In the genomic region with DNA sequence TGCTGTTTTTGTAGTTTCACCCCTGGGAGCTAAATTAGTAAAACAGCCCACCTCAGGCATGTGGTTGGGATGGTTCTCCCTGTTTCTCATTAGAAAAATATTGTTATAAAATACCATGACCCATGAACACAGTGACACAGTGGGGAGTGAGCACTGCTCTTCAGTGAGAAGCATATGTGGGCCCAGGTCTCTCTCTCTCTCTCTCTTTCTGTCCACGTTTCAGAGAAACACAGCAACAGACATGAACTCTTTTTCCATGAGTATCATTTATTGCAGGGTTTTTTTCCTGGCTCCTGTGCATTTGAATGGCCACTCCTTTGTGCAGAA, we compare ENCODE assay signal across 17 cellular contexts. TPM values are rescaled to one million over a fixed set of nuclear protein-coding genes. Genes with fewer than 3 reads are reported as not detected.
DNase-seq lines count a peak whose midpoint lies in the region; ATAC-seq and TF ChIP-seq lines count a peak whose summit lies in the region.
"Had no signal": no experiment of that assay in that cellular context is flagged by ENCODE, and none has a peak within 500 bp of the region (broad histone marks: within the 10 kb centered on the region; RNA-seq: fewer than 3 reads in every experiment).

No MANE protein-coding gene starts in this region.

- no peaks in the 10 kb centered on the region for H4K20me1 ChIP-seq in OCI-LY3 (ENCODE audit: insufficient read depth, low read length)

- H3K9me3 Mint-ChIP-seq in natural killer cell = no peaks in the 10 kb centered on the region
- H3K9me3 Mint-ChIP-seq in type B pancreatic cell = no peaks in the 10 kb centered on the region
- H3K9me3 Mint-ChIP-seq: activated naive CD8-positive, alpha-beta T cell treated with anti-CD3 and anti-CD28 coated beads for 36 hours; activated T-cell treated with anti-CD3 and anti-CD28 coated beads, Interleukin-2, amount 50 U/mL, for 4 hours; CD4-positive, alpha-beta memory T cell; endodermal cell; stimulated activated naive CD8-positive, alpha-beta T cell treated with anti-CD3 and anti-CD28 coated beads, Interleukin-15, Interleukin-2, amounts not matched to agents 100 ng/mL and 50 ng/mL, for 24 hours had no signal

- H3K4me3 Mint-ChIP-seq in natural killer cell = peak overlapping the region; percentile 77
- peak overlapping the region; percentile 12 for H3K4me3 Mint-ChIP-seq in type B pancreatic cell
- H3K4me3 Mint-ChIP-seq: activated naive CD8-positive, alpha-beta T cell treated with anti-CD3 and anti-CD28 coated beads for 36 hours; activated T-cell treated with anti-CD3 and anti-CD28 coated beads, Interleukin-2, amount 50 U/mL, for 4 hours; endodermal cell; stimulated activated naive CD8-positive, alpha-beta T cell treated with anti-CD3 and anti-CD28 coated beads, Interleukin-15, Interleukin-2, amounts not matched to agents 100 ng/mL and 50 ng/mL, for 24 hours had no signal

- no peaks in the 10 kb centered on the region for H3K9me3 ChIP-seq in OCI-LY3 (ENCODE audit: insufficient read depth, low read length)
- H3K9me3 ChIP-seq: pancreas, SJSA1 had no signal

- no peaks in the 10 kb centered on the region for H3K79me2 ChIP-seq in OCI-LY3 (ENCODE audit: low read length)

- peaks cover 22% of the 10 kb centered on the region for H3K36me3 Mint-ChIP-seq in natural killer cell
- peaks cover 12% of the 10 kb centered on the region for H3K36me3 Mint-ChIP-seq in type B pancreatic cell
- H3K36me3 Mint-ChIP-seq: activated naive CD8-positive, alpha-beta T cell treated with anti-CD3 and anti-CD28 coated beads for 36 hours; CD4-positive, alpha-beta memory T cell had no signal

- no peaks in the 10 kb centered on the region for H3K27me3 ChIP-seq in OCI-LY3 (ENCODE audit: low read depth, low read length)
- H3K27me3 ChIP-seq: foreskin keratinocyte, pancreas, SJSA1 had no signal

- ATAC-seq in natural killer cell = no peak
- ATAC-seq: activated T-cell treated with anti-CD3 and anti-CD28 coated beads, Interleukin-2, amount 50 U/mL, for 4 hours; foreskin keratinocyte had no signal

- H3K4me1 Mint-ChIP-seq in natural killer cell (peaks cover 87 to 88% of the 10 kb centered on the region in 2 donors), type B pancreatic cell (ENCODE audit: unreplicated experiment) (peaks cover 18% of the 10 kb centered on the region)

- H3K4me1 ChIP-seq in OCI-LY3 (ENCODE audit: low read length) = peaks cover 65% of the 10 kb centered on the region
- H3K4me1 ChIP-seq: foreskin keratinocyte, SJSA1 had no signal

- H3K4me2 ChIP-seq in OCI-LY3 (ENCODE audit: low read length) = peak overlapping the region; percentile 93; the same call in 1 of the 2 replicates

- DNase-seq in brain pericyte (ENCODE audit: low read depth, low spot score) (peak; percentile 41), natural killer cell (no peak), type B pancreatic cell (ENCODE audit: extremely low spot score, unreplicated experiment) (no peak), superior temporal gyrus (ENCODE audit: extremely low spot score) (no peak), GF-D8 (lab: John Stamatoyannopoulos, UW) (no peak), NCI-H524 (lab: John Stamatoyannopoulos, UW) (no peak)
- DNase-seq: activated CD4-positive, alpha-beta T cell treated with anti-CD3 and anti-CD28 coated beads, Interleukin-2, amount 50 U/mL, for 48 hours; activated naive CD8-positive, alpha-beta T cell treated with anti-CD3 and anti-CD28 coated beads for 36 hours; activated T-cell treated with anti-CD3 and anti-CD28 coated beads, Interleukin-2, amount 50 U/mL, for 4 hours; CD4-positive, alpha-beta memory T cell; endodermal cell; foreskin keratinocyte; NCI-H446 treated with DMSO at 0.1 percent for 48 hours; pancreas had no signal

- H3K4me3 ChIP-seq in OCI-LY3 (ENCODE audit: low read length) = no peak overlapping the region
- H3K4me3 ChIP-seq: pancreas, SJSA1 had no signal

- intact Hi-C loops in natural killer cell (cut with micrococcal nuclease) = no loop called here

- H3K9ac ChIP-seq in OCI-LY3 (ENCODE audit: low read length) = no peak overlapping the region

- no peak overlapping the region for H2AFZ ChIP-seq in OCI-LY3 (ENCODE audit: low read depth, low read length)

- H3K27ac Mint-ChIP-seq in natural killer cell (peak overlapping the region; percentile 78 to 80), type B pancreatic cell (peak overlapping the region; percentile 67)
- H3K27ac Mint-ChIP-seq: activated naive CD8-positive, alpha-beta T cell treated with anti-CD3 and anti-CD28 coated beads for 36 hours; stimulated activated naive CD8-positive, alpha-beta T cell treated with anti-CD3 and anti-CD28 coated beads, Interleukin-15, Interleukin-2, amounts not matched to agents 100 ng/mL and 50 ng/mL, for 24 hours had no signal

- H3K27me3 Mint-ChIP-seq in natural killer cell (ENCODE audit: low read depth in 2 of 2) = no peaks in the 10 kb centered on the region
- H3K27me3 Mint-ChIP-seq in type B pancreatic cell = no peaks in the 10 kb centered on the region
- H3K27me3 Mint-ChIP-seq: activated naive CD8-positive, alpha-beta T cell treated with anti-CD3 and anti-CD28 coated beads for 36 hours; stimulated activated naive CD8-positive, alpha-beta T cell treated with anti-CD3 and anti-CD28 coated beads, Interleukin-15, Interleukin-2, amounts not matched to agents 100 ng/mL and 50 ng/mL, for 24 hours had no signal

- H3K36me3 ChIP-seq in OCI-LY3 (replicated peaks; ENCODE audit: low read depth, low read length) = peaks cover 11% of the 10 kb centered on the region
- H3K36me3 ChIP-seq: pancreas, SJSA1 had no signal

- H3K27ac ChIP-seq in OCI-LY3 (ENCODE audit: low read length) = no peak overlapping the region
- H3K27ac ChIP-seq: foreskin keratinocyte, SJSA1 had no signal

- TF ChIP-seq CTCF in OCI-LY3 (IDR thresholded peaks at IDR 0.05; ENCODE audit: low read depth, low read length) = no peak
- TF ChIP-seq CTCF in natural killer cell (IDR thresholded peaks at IDR 0.05) = no peak
- no peak for TF ChIP-seq CTCF in type B pancreatic cell (conservative IDR thresholded peaks at IDR 0.05)

RNA-seq across cellular contexts. Expression of gene CYRIA, which starts 41.3 kb away (rescaled TPM):
- 10 to 100 TPM; 37.4 to 54.8 (median 38.5) TPM for total RNA-seq in natural killer cell
- total RNA-seq in type B pancreatic cell (ENCODE audit: low replicate concordance) = 6.5 and 28.2 TPM in 2 replicates
